Comparison of ENCODE assay signal across 1 cellular context in the genomic region with DNA sequence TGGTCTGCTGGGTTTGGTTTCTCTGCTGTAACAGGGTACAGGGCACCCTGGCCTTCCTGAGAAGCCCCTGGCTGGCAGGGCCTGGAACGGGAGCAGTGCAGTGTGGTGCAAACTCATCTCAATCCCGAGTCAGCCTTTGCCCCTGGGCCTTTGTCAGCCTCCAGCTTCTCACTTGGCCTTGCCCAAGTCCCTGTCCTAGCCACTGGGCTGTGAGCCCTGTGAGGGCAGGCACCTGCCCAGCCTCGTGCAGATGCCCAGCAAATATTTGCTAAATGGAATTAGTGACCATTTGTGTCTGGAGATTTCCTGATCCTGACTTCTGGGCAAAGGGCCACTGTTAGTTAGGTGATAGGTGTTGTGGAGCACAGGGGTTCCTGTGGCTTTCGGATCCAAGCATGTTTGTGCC.
TF ChIP-seq lines count a peak whose summit lies in the region.

No MANE protein-coding gene starts in this region.

TF ChIP-seq in H1, 55 proteins besides CTCF, POLR2A, EP300 and RAD21:
- TF ChIP-seq TAF7 (optimal IDR thresholded peaks at IDR 0.05; ENCODE audit: borderline replicate concordance, low read depth, low read length) (no peak), TEAD4 (IDR thresholded peaks at IDR 0.05; ENCODE audit: low read depth, low read length) (no peak), CTBP2 (IDR thresholded peaks at IDR 0.05; ENCODE audit: borderline replicate concordance, insufficient read depth, insufficient read length, low read length) (no peak), CREB1 (IDR thresholded peaks at IDR 0.05) (no peak), MAX (IDR thresholded peaks at IDR 0.05) (no peak), GTF2F1 (IDR thresholded peaks at IDR 0.05; ENCODE audit: borderline replicate concordance, low read depth, low read length) (no peak), NRF1 (IDR thresholded peaks at IDR 0.05; ENCODE audit: low read depth, low read length) (no peak), SIX5 (IDR thresholded peaks at IDR 0.05; ENCODE audit: low read depth, low read length) (no peak), TCF12 (IDR thresholded peaks at IDR 0.05; ENCODE audit: low read depth, low read length) (no peak), POLR2AphosphoS5 (IDR thresholded peaks at IDR 0.05; ENCODE audit: low read depth, low read length) (no peak), CHD2 (IDR thresholded peaks at IDR 0.05; ENCODE audit: low read length) (no peak)
- TF ChIP-seq, protein P1, sequence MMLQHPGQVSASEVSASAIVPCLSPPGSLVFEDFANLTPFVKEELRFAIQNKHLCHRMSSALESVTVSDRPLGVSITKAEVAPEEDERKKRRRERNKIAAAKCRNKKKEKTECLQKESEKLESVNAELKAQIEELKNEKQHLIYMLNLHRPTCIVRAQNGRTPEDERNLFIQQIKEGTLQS (IDR thresholded peaks at IDR 0.05; ENCODE audit: insufficient read depth, low read depth, low read length): no peak
- TF ChIP-seq, protein P2, sequence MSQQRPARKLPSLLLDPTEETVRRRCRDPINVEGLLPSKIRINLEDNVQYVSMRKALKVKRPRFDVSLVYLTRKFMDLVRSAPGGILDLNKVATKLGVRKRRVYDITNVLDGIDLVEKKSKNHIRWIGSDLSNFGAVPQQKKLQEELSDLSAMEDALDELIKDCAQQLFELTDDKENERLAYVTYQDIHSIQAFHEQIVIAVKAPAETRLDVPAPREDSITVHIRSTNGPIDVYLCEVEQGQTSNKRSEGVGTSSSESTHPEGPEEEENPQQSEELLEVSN (IDR thresholded peaks at IDR 0.05): no peak
